ENCODE assay signal across 11 cellular contexts in genomic region chr11:134277176-134278001, GRCh38. TPM values are rescaled to one million over a fixed set of nuclear protein-coding genes. Genes with fewer than 3 reads are reported as not detected.
DNase-seq lines count a peak whose midpoint lies in the region; ATAC-seq, FAIRE-seq and TF ChIP-seq lines count a peak whose summit lies in the region.
"Had no signal": no experiment of that assay in that cellular context is flagged by ENCODE, and none has a peak within 500 bp of the region (broad histone marks: within the 10 kb centered on the region; RNA-seq: fewer than 3 reads in every experiment).

No MANE protein-coding gene starts in this region.

- 30 to 45% methylated on average over 15 to 32 of the region's 36 CpGs for whole genome bisulfite sequencing in esophagus squamous epithelium, 2 donors

- no peak for ATAC-seq in activated T-helper 17 cell treated with anti-CD3 and anti-CD28 coated beads, Interleukin-2, amount 50 U/mL, for 72 hours (replicated peaks)
- no peak for ATAC-seq in stimulated activated effector memory CD8-positive, alpha-beta T cell treated with anti-CD3 and anti-CD28 coated beads, Interleukin-12 subunit alpha, Interleukin-12 subunit beta, amount 100 ng/mL, for 72 hours

- H3K27me3 Mint-ChIP-seq in activated CD4-positive, alpha-beta T cell treated with anti-CD3 and anti-CD28 coated beads, Interleukin-2, amount 10 ng/mL, durations not matched to agents 24 days and 14 days, result peaks cover 3% of the 10 kb centered on the region
- no peaks in the 10 kb centered on the region for H3K27me3 Mint-ChIP-seq in activated T-helper 17 cell treated with anti-CD3 and anti-CD28 coated beads, Interleukin-2, amount 50 U/mL, for 72 hours

- H3K27me3 ChIP-seq in esophagus squamous epithelium, result peaks cover 4 to 88% (median 19%) of the 10 kb centered on the region in 4 donors

- TF ChIP-seq CTCF in esophagus squamous epithelium (IDR thresholded peaks at IDR 0.05), result no peak

- H3K9me3 ChIP-seq in iPS-18c (ENCODE audit: control insufficient read depth, insufficient read depth, low read length), result no peaks in the 10 kb centered on the region
- H3K9me3 ChIP-seq in esophagus squamous epithelium, result peaks cover 0 to 4% (median 0%) of the 10 kb centered on the region in 3 donors

- TF ChIP-seq POLR2A in esophagus squamous epithelium (IDR thresholded peaks at IDR 0.05), result no peak

- intact Hi-C loops in activated CD4-positive, alpha-beta T cell treated with anti-CD3 and anti-CD28 coated beads, Interleukin-2, amount 10 ng/mL, durations not matched to agents 24 days and 14 days (cut with micrococcal nuclease), result loop anchor here (5.0 kb wide), 1 partner anchor 350 kb away; no protein-coding TSS in a partner anchor
- intact Hi-C loops in esophagus squamous epithelium (cut with DNase I), result no loop called here

- FAIRE-seq in frontal cortex (lab: Jason Lieb, UNC), result no peak
- FAIRE-seq: H54 had no signal

- H3K4me1 Mint-ChIP-seq in activated CD4-positive, alpha-beta T cell treated with anti-CD3 and anti-CD28 coated beads, Interleukin-2, amount 10 ng/mL, durations not matched to agents 24 days and 14 days, result peaks cover 34% of the 10 kb centered on the region
- H3K4me1 Mint-ChIP-seq in activated T-helper 17 cell treated with anti-CD3 and anti-CD28 coated beads, Interleukin-2, amount 50 U/mL, for 72 hours, result peaks cover 14% of the 10 kb centered on the region
- peaks cover 18% of the 10 kb centered on the region for H3K4me1 Mint-ChIP-seq in stimulated activated effector memory CD8-positive, alpha-beta T cell treated with anti-CD3 and anti-CD28 coated beads, Interleukin-12 subunit alpha, Interleukin-12 subunit beta, amount 100 ng/mL, for 72 hours

- H3K27ac Mint-ChIP-seq in activated CD4-positive, alpha-beta T cell treated with anti-CD3 and anti-CD28 coated beads, Interleukin-2, amount 10 ng/mL, durations not matched to agents 24 days and 14 days, result peak overlapping the region; percentile 77
- H3K27ac Mint-ChIP-seq in activated T-helper 17 cell treated with anti-CD3 and anti-CD28 coated beads, Interleukin-2, amount 50 U/mL, for 72 hours, result peak overlapping the region; percentile 83
- H3K27ac Mint-ChIP-seq in stimulated activated effector memory CD8-positive, alpha-beta T cell treated with anti-CD3 and anti-CD28 coated beads, Interleukin-12 subunit alpha, Interleukin-12 subunit beta, amount 100 ng/mL, for 72 hours, result peak overlapping the region; percentile 61

- no peak overlapping the region for H3K27ac ChIP-seq in esophagus squamous epithelium

- H3K4me1 ChIP-seq in esophagus squamous epithelium, result peaks cover 14 to 24% (median 16%) of the 10 kb centered on the region in 3 donors

- H3K36me3 ChIP-seq in esophagus squamous epithelium, result no peaks in the 10 kb centered on the region

- peak overlapping the region; percentile 83 for H3K4me3 Mint-ChIP-seq in activated CD4-positive, alpha-beta T cell treated with anti-CD3 and anti-CD28 coated beads, Interleukin-2, amount 10 ng/mL, durations not matched to agents 24 days and 14 days
- H3K4me3 Mint-ChIP-seq in activated T-helper 17 cell treated with anti-CD3 and anti-CD28 coated beads, Interleukin-2, amount 50 U/mL, for 72 hours, result peak overlapping the region; percentile 85
- peak overlapping the region; percentile 92 for H3K4me3 Mint-ChIP-seq in stimulated activated effector memory CD8-positive, alpha-beta T cell treated with anti-CD3 and anti-CD28 coated beads, Interleukin-12 subunit alpha, Interleukin-12 subunit beta, amount 100 ng/mL, for 72 hours

- H3K36me3 Mint-ChIP-seq in activated CD4-positive, alpha-beta T cell treated with anti-CD3 and anti-CD28 coated beads, Interleukin-2, amount 10 ng/mL, durations not matched to agents 24 days and 14 days (ENCODE audit: low read depth), result peaks cover 14% of the 10 kb centered on the region
- no peaks in the 10 kb centered on the region for H3K36me3 Mint-ChIP-seq in activated T-helper 17 cell treated with anti-CD3 and anti-CD28 coated beads, Interleukin-2, amount 50 U/mL, for 72 hours (ENCODE audit: low read depth)
- no peaks in the 10 kb centered on the region for H3K36me3 Mint-ChIP-seq in stimulated activated effector memory CD8-positive, alpha-beta T cell treated with anti-CD3 and anti-CD28 coated beads, Interleukin-12 subunit alpha, Interleukin-12 subunit beta, amount 100 ng/mL, for 72 hours

- H3K4me3 ChIP-seq in iPS-18c (ENCODE audit: insufficient read depth, low read depth, low read length), result peak overlapping the region; percentile 78
- peak overlapping the region in 2 of 4 donors; percentile 47 to 64 for H3K4me3 ChIP-seq in esophagus squamous epithelium

- DNase-seq in activated CD4-positive, alpha-beta T cell treated with anti-CD3 and anti-CD28 coated beads, Interleukin-2, amount 10 ng/mL, durations not matched to agents 24 days and 14 days, result no peak
- DNase-seq in activated CD4-positive, alpha-beta T cell treated with anti-CD3 and anti-CD28 coated beads for 1 hour, result no peak
- no peak for DNase-seq in stimulated activated effector memory CD8-positive, alpha-beta T cell treated with anti-CD3 and anti-CD28 coated beads, Interleukin-12 subunit alpha, Interleukin-12 subunit beta, amount 100 ng/mL, for 72 hours (ENCODE audit: low spot score in 2 of 2)
- no peak for DNase-seq in NCI-H146 treated with DMSO at 0.1 percent for 48 hours (lab: John Stamatoyannopoulos, UW; ENCODE audit: unreplicated experiment)
- no peak for DNase-seq in frontal cortex (ENCODE audit: low spot score in 2 of 2)
- DNase-seq in esophagus squamous epithelium (lab: John Stamatoyannopoulos, UW), result no peak

- H3K9me3 Mint-ChIP-seq in activated CD4-positive, alpha-beta T cell treated with anti-CD3 and anti-CD28 coated beads, Interleukin-2, amount 10 ng/mL, durations not matched to agents 24 days and 14 days, result peaks cover 3% of the 10 kb centered on the region
- no peaks in the 10 kb centered on the region for H3K9me3 Mint-ChIP-seq in activated T-helper 17 cell treated with anti-CD3 and anti-CD28 coated beads, Interleukin-2, amount 50 U/mL, for 72 hours
- no peaks in the 10 kb centered on the region for H3K9me3 Mint-ChIP-seq in stimulated activated effector memory CD8-positive, alpha-beta T cell treated with anti-CD3 and anti-CD28 coated beads, Interleukin-12 subunit alpha, Interleukin-12 subunit beta, amount 100 ng/mL, for 72 hours

RNA-seq across cellular contexts. Expression of gene GLB1L3, which starts 1.2 kb away (rescaled TPM):
- 16.5 and 17.0 TPM in 2 replicates for total RNA-seq in activated CD4-positive, alpha-beta T cell treated with anti-CD3 and anti-CD28 coated beads, Interleukin-2, amount 10 ng/mL, durations not matched to agents 24 days and 14 days
- total RNA-seq in activated T-helper 17 cell treated with anti-CD3 and anti-CD28 coated beads, Interleukin-2, amount 50 U/mL, for 72 hours, result 10 to 100 TPM; 10.9 to 15.7 TPM
- total RNA-seq in frontal cortex, result 0.41 TPM
- total RNA-seq in esophagus squamous epithelium, result under 1 TPM in 1 of 4 donors, not detected in 3; under 0.01 TPM
- total RNA-seq: cardiac septum, subcutaneous adipose tissue had no signal

RNA-seq across cellular contexts. Expression of gene ACAD8, which starts 24.0 kb away (rescaled TPM):
- total RNA-seq in activated CD4-positive, alpha-beta T cell treated with anti-CD3 and anti-CD28 coated beads, Interleukin-2, amount 10 ng/mL, durations not matched to agents 24 days and 14 days, result 26.0 and 26.7 TPM in 2 replicates
- 10 to 100 TPM; 22.8 to 23.7 TPM for total RNA-seq in activated T-helper 17 cell treated with anti-CD3 and anti-CD28 coated beads, Interleukin-2, amount 50 U/mL, for 72 hours
- total RNA-seq in frontal cortex (24.5 TPM), esophagus squamous epithelium (10 to 100 TPM; 11.3 to 25.1 (median 18.2) TPM)

RNA-seq across cellular contexts. Expression of gene THYN1, which starts 24.2 kb away (rescaled TPM):
- 61.6 and 69.1 TPM in 2 replicates for total RNA-seq in activated CD4-positive, alpha-beta T cell treated with anti-CD3 and anti-CD28 coated beads, Interleukin-2, amount 10 ng/mL, durations not matched to agents 24 days and 14 days
- 10 to 100 TPM; 72.7 to 81.0 TPM for total RNA-seq in activated T-helper 17 cell treated with anti-CD3 and anti-CD28 coated beads, Interleukin-2, amount 50 U/mL, for 72 hours
- total RNA-seq in frontal cortex (44.4 TPM), esophagus squamous epithelium (10 to 100 TPM; 15.7 to 34.2 (median 26.2) TPM)

RNA-seq across cellular contexts. Expression of gene VPS26B, which starts 52.9 kb away (rescaled TPM):
- 41.6 and 42.6 TPM in 2 replicates for total RNA-seq in activated CD4-positive, alpha-beta T cell treated with anti-CD3 and anti-CD28 coated beads, Interleukin-2, amount 10 ng/mL, durations not matched to agents 24 days and 14 days
- 10 to 100 TPM; 36.6 to 40.7 TPM for total RNA-seq in activated T-helper 17 cell treated with anti-CD3 and anti-CD28 coated beads, Interleukin-2, amount 50 U/mL, for 72 hours
- total RNA-seq in frontal cortex (61.1 TPM), esophagus squamous epithelium (10 to 100 TPM; 25.2 to 30.7 (median 25.9) TPM)

RNA-seq across cellular contexts. Expression of gene NCAPD3, which starts 53.6 kb away (rescaled TPM):
- 108 and 111 TPM in 2 replicates for total RNA-seq in activated CD4-positive, alpha-beta T cell treated with anti-CD3 and anti-CD28 coated beads, Interleukin-2, amount 10 ng/mL, durations not matched to agents 24 days and 14 days
- total RNA-seq in activated T-helper 17 cell treated with anti-CD3 and anti-CD28 coated beads, Interleukin-2, amount 50 U/mL, for 72 hours, result 100 to 1,000 TPM in 1 of 2 donors, 10 to 100 TPM in 1; 77.5 to 103 TPM
- 11.0 TPM for total RNA-seq in frontal cortex
- total RNA-seq in esophagus squamous epithelium, result 10 to 100 TPM in 3 of 4 donors, 1 to 10 TPM in 1; 8.0 to 22.2 (median 17.5) TPM
